Comparison of ENCODE assay signal across 14 cellular contexts in genomic region chr20:1687053-1687452, GRCh38. TPM values are rescaled to one million over a fixed set of nuclear protein-coding genes. Genes with fewer than 3 reads are reported as not detected.
"Had no signal": no experiment of that assay in that cellular context is flagged by ENCODE, and none has a peak within 500 bp of the region (broad histone marks: within the 10 kb centered on the region; RNA-seq: fewer than 3 reads in every experiment).

No MANE protein-coding gene starts in this region.

- DNase-seq: activated CD8-positive, alpha-beta memory T cell treated with anti-CD3 and anti-CD28 coated beads, Interleukin-2, amount 50 U/mL, for 48 hours; activated effector memory CD4-positive, alpha-beta T cell treated with Interleukin-2 at 50 U/mL for 16 hours; erythroblast; heart right ventricle; mesendoderm; nucleus accumbens; posterior cingulate gyrus; retina; stimulated activated CD4-positive, alpha-beta T cell treated with anti-CD3 and anti-CD28 coated beads, Interleukin-2, amount 100 ng/mL, for 48 hours; T-helper 9 cell; trophoblast cell had no signal

- H3K27ac Mint-ChIP-seq: nephron had no signal

- H3K4me3 Mint-ChIP-seq: nephron had no signal

- H3K27ac ChIP-seq: gastroesophageal sphincter, heart right ventricle, suprapubic skin had no signal

- H3K4me1 Mint-ChIP-seq: nephron had no signal

- ATAC-seq: gastroesophageal sphincter, heart right ventricle had no signal

- H3K36me3 ChIP-seq: gastroesophageal sphincter, heart right ventricle, suprapubic skin had no signal

- H3K4me1 ChIP-seq: gastroesophageal sphincter, heart right ventricle, suprapubic skin had no signal

- H3K4me3 ChIP-seq: gastroesophageal sphincter, heart right ventricle, suprapubic skin had no signal

RNA-seq across cellular contexts. Expression of gene SIRPG, which starts 29.5 kb away (rescaled TPM):
- total RNA-seq: suprapubic skin had no signal
